Comparison of ENCODE assay signal across 23 cellular contexts in genomic region chr13:86324191-86324590, GRCh38.
A peak's percentile ranks its signal among the peaks of the same experiment; 100 is the strongest.
DNase-seq lines count a peak whose midpoint lies in the region; ATAC-seq, FAIRE-seq and TF ChIP-seq lines count a peak whose summit lies in the region.
"Had no signal": no experiment of that assay in that cellular context is flagged by ENCODE, and none has a peak within 500 bp of the region (broad histone marks: within the 10 kb centered on the region; RNA-seq: fewer than 3 reads in every experiment).

No MANE protein-coding gene starts in this region.

- peak; percentile 53 for DNase-seq in ACHN
- DNase-seq in astrocyte of the cerebellum (ENCODE audit: low read depth), result peak; percentile 16
- DNase-seq in kidney, result no peak
- DNase-seq in cerebellum (ENCODE audit: low spot score), result no peak
- no peak for DNase-seq in amygdala (lab: John Stamatoyannopoulos, UW)
- DNase-seq in pons (ENCODE audit: low spot score), result no peak
- DNase-seq in left colon, result no peak
- DNase-seq: AML-193; BE2C; Calu3; CD4-positive, alpha-beta T cell; CD8-positive, alpha-beta memory T cell; DND-41; GOT3; H7; HCEC 1CT had no signal

- no peak overlapping the region for H3K27ac ChIP-seq in kidney (ENCODE audit: low read depth in 2 of 2, low read length in 2 of 2)
- H3K27ac ChIP-seq: 22Rv1; BLaER1 treated with 17β-estradiol and CSF1 and Interleukin-3, amounts not matched to agents 10 nM and 100 nM had no signal

- no peaks in the 10 kb centered on the region for H3K4me1 ChIP-seq in kidney (ENCODE audit: control insufficient read depth in 1 of 2, insufficient read depth in 1 of 2, low read depth in 1 of 2, low read length in 2 of 2)
- H3K4me1 ChIP-seq: BE2C; BLaER1 treated with 17β-estradiol and CSF1 and Interleukin-3, amounts not matched to agents 10 nM and 100 nM had no signal

- no peak overlapping the region for H3K4me3 Mint-ChIP-seq in nephron
- H3K4me3 Mint-ChIP-seq: CD14-positive monocyte; CD4-positive, alpha-beta T cell; CD8-positive, alpha-beta memory T cell had no signal

- H3K4me3 ChIP-seq in astrocyte of the cerebellum (ENCODE audit: low read depth, low read length), result no peak overlapping the region
- no peak overlapping the region for H3K4me3 ChIP-seq in kidney (ENCODE audit: low read length in 2 of 2)
- H3K4me3 ChIP-seq: BLaER1 treated with 17β-estradiol and CSF1 and Interleukin-3, amounts not matched to agents 10 nM and 100 nM had no signal

- in situ Hi-C loops in ACHN (cut with HindIII; ENCODE audit: low pct_ligation_motif_present, low pct_unique_long_range_greater_than_20kb, low sequenced_read_pairs), result no loop called here
- in situ Hi-C loops in astrocyte of the cerebellum (cut with HindIII; ENCODE audit: low sequenced_read_pairs), result no loop called here

- no peak for ATAC-seq in left colon

- H3K9me3 Mint-ChIP-seq in nephron, result peaks cover 9% of the 10 kb centered on the region

- intact Hi-C loops in kidney (cut with DNase I), result no loop called here
- intact Hi-C loops in left colon (cut with DNase I, micrococcal nuclease), result no loop called here

- no peaks in the 10 kb centered on the region for H3K27me3 Mint-ChIP-seq in nephron (ENCODE audit: low read depth)
- H3K27me3 Mint-ChIP-seq: CD4-positive, alpha-beta T cell; CD8-positive, alpha-beta memory T cell had no signal

- no peak for TF ChIP-seq CTCF in astrocyte of the cerebellum (IDR thresholded peaks at IDR 0.05; ENCODE audit: low read depth, low read length, missing control alignments)
- TF ChIP-seq CTCF in kidney (IDR thresholded peaks at IDR 0.05; ENCODE audit: borderline replicate concordance, extremely low read depth, insufficient read depth), result no peak
- no peak for TF ChIP-seq CTCF in nephron (IDR thresholded peaks at IDR 0.05; ENCODE audit: unreplicated experiment in 3 of 3)

- H3K36me3 ChIP-seq in kidney (ENCODE audit: control insufficient read depth in 1 of 2, insufficient read depth in 2 of 2, low read length in 2 of 2), result no peaks in the 10 kb centered on the region
- H3K36me3 ChIP-seq: BE2C; BLaER1 treated with 17β-estradiol and CSF1 and Interleukin-3, amounts not matched to agents 10 nM and 100 nM had no signal

- peak; percentile 76 for FAIRE-seq in kidney (lab: Jason Lieb, UNC)
- FAIRE-seq: A204.1, G401.6, GM12892 had no signal

- peak overlapping the region; percentile 24 to 74 (median 61) for H3K27ac Mint-ChIP-seq in nephron
- H3K27ac Mint-ChIP-seq: CD14-positive monocyte; CD4-positive, alpha-beta T cell had no signal

- H3K9me3 ChIP-seq in kidney (ENCODE audit: control insufficient read depth in 1 of 2, low read length in 2 of 2), result no peaks in the 10 kb centered on the region
- H3K9me3 ChIP-seq: BE2C; BLaER1 treated with 17β-estradiol and CSF1 and Interleukin-3, amounts not matched to agents 10 nM and 100 nM had no signal

- no peaks in the 10 kb centered on the region for H3K4me1 Mint-ChIP-seq in nephron
- H3K4me1 Mint-ChIP-seq: CD14-positive monocyte; CD8-positive, alpha-beta memory T cell had no signal

- no peaks in the 10 kb centered on the region for H3K36me3 Mint-ChIP-seq in nephron (ENCODE audit: low read depth)
- H3K36me3 Mint-ChIP-seq: CD14-positive monocyte; CD8-positive, alpha-beta memory T cell had no signal

- no peak overlapping the region for H3K9ac ChIP-seq in kidney (ENCODE audit: low read length in 2 of 2)
- H3K9ac ChIP-seq: BLaER1 treated with 17β-estradiol and CSF1 and Interleukin-3, amounts not matched to agents 10 nM and 100 nM had no signal

Comparison
In these comparisons a context has a peak if more than half of its experiments do, and no peak if none do; other contexts are left out.
1. DNase-seq: peak in ACHN (single experiment) and astrocyte of the cerebellum (single experiment); none in kidney (single experiment), cerebellum (single experiment), amygdala (0 of 56), pons (single experiment) and left colon (0 of 2).